Comparison of ENCODE assay signal across 25 cellular contexts in genomic region chr7:28605427-28605826, GRCh38.
"Had no signal": no experiment of that assay in that cellular context is flagged by ENCODE, and none has a peak within 500 bp of the region (broad histone marks: within the 10 kb centered on the region; RNA-seq: fewer than 3 reads in every experiment).

No MANE protein-coding gene starts in this region.

- DNase-seq: activated CD8-positive, alpha-beta memory T cell treated with anti-CD3 and anti-CD28 coated beads, Interleukin-2, amount 10 ng/mL, durations not matched to agents 7 days and 5 days; activated CD8-positive, alpha-beta T cell treated with anti-CD3 and anti-CD28 coated beads, Interleukin-2, amount 10 ng/mL, durations not matched to agents 7 days and 5 days; activated T-cell treated with anti-CD3 and anti-CD28 coated beads, Interleukin-2, amount 50 U/mL, for 48 hours; adrenal gland; aorta; body of pancreas; cerebellar nuclear complex; colonic mucosa; glutamatergic neuron; mucosa of descending colon; stimulated activated CD4-positive, alpha-beta T cell treated with anti-CD3 and anti-CD28 coated beads, Interleukin-12 subunit alpha, Interleukin-12 subunit beta, amount 100 ng/mL, for 4 hours; stimulated activated CD4-positive, alpha-beta T cell treated with anti-CD3 and anti-CD28 coated beads, Interleukin-4, amount 100 ng/mL, for 1 hour; SW 1271; T-helper 9 cell; trophoblast cell had no signal

- ATAC-seq: activated CD8-positive, alpha-beta memory T cell treated with anti-CD3 and anti-CD28 coated beads, Interleukin-2, amount 10 ng/mL, durations not matched to agents 7 days and 5 days; activated CD8-positive, alpha-beta T cell treated with anti-CD3 and anti-CD28 coated beads, Interleukin-2, amount 10 ng/mL, durations not matched to agents 7 days and 5 days; body of pancreas; mucosa of descending colon; natural killer cell treated with Interleukin-12 subunit alpha and Interleukin-12 subunit beta and Interleukin-15 and Interleukin-18, amount 100 ng/mL, for 72 hours; sciatic nerve; stimulated activated effector memory CD8-positive, alpha-beta T cell treated with anti-CD3 and anti-CD28 coated beads, Interleukin-12 subunit alpha, Interleukin-12 subunit beta, amount 100 ng/mL, for 72 hours; WTC11 had no signal

- H3K4me1 ChIP-seq: adrenal gland, body of pancreas, colonic mucosa had no signal

- H3K4me3 ChIP-seq: adrenal gland, body of pancreas, colonic mucosa, esophagus muscularis mucosa, hepatocyte, lung, mucosa of descending colon, skin epidermis, thoracic aorta had no signal

- H3K9me3 ChIP-seq: adrenal gland, body of pancreas, colonic mucosa, esophagus muscularis mucosa, mucosa of descending colon, neutrophil, thoracic aorta had no signal

- H3K27me3 ChIP-seq: body of pancreas, colonic mucosa, esophagus muscularis mucosa, hepatocyte had no signal

- H3K4me2 ChIP-seq: hepatocyte had no signal

- H3K36me3 ChIP-seq: adrenal gland, colonic mucosa, esophagus muscularis mucosa, neutrophil, thoracic aorta had no signal

- H3K27ac ChIP-seq: adrenal gland, body of pancreas, colonic mucosa, esophagus muscularis mucosa, hepatocyte, neutrophil, skin epidermis, thoracic aorta had no signal
